ENCODE assay signal across 1 cellular context in the genomic region with DNA sequence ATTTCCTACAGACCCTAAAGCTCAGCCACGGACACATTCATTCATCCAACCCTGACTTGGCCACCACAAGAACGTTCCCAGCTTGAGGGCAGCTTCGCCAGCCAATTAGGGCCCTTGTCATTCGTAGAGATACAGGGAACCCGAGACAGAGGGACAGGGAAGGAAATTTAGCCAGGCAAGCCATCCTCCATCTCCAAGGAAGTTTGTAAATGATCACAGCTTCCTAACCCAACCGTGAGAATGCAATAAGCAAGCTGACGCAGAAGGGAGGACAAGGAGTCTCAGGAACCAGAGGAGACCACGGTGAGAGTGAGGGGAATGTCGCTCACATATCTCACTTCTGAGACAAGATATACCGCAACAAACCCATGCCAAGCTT.
TF ChIP-seq lines count a peak whose summit lies in the region.

No MANE protein-coding gene starts in this region.

TF ChIP-seq in HepG2, 621 proteins besides CTCF, POLR2A, EP300 and RAD21 (continued from another document and continues in another):
- TF ChIP-seq ZNF224 (CRISPR knock-in tag; IDR thresholded peaks at IDR 0.05) (0 out of 2 replicates have a peak, but pooled peaks have one; percentile 16), RELA (CRISPR knock-in tag; IDR thresholded peaks at IDR 0.05) (no peak), AKAP8 (CRISPR knock-in tag; IDR thresholded peaks at IDR 0.05) (0 out of 2 replicates have a peak, but pooled peaks have one; percentile 44), JUND (CRISPR knock-in tag; IDR thresholded peaks at IDR 0.05) (no peak), CHD4 (IDR thresholded peaks at IDR 0.05; ENCODE audit: borderline replicate concordance, low read length) (no peak), ZNF646 (CRISPR knock-in tag; IDR thresholded peaks at IDR 0.05) (no peak), FUBP1 (CRISPR knock-in tag; IDR thresholded peaks at IDR 0.05; ENCODE audit: borderline replicate concordance) (0 out of 2 replicates have a peak, but pooled peaks have one; percentile 65), TEAD3 (CRISPR knock-in tag; optimal IDR thresholded peaks at IDR 0.05; ENCODE audit: borderline replicate concordance) (peak; percentile 13), HDAC6 (IDR thresholded peaks at IDR 0.05; ENCODE audit: low read depth, low read length) (no peak), ZNF510 (CRISPR knock-in tag; IDR thresholded peaks at IDR 0.05; ENCODE audit: low read depth) (no peak), NFATC3 (CRISPR knock-in tag; IDR thresholded peaks at IDR 0.05) (0 out of 2 replicates have a peak, but pooled peaks have one; percentile 58), NFYC (CRISPR knock-in tag; IDR thresholded peaks at IDR 0.05) (0 out of 2 replicates have a peak, but pooled peaks have one; percentile 39), ONECUT2 (CRISPR knock-in tag; IDR thresholded peaks at IDR 0.05) (no peak), ZNF331 (CRISPR knock-in tag; IDR thresholded peaks at IDR 0.05) (0 out of 2 replicates have a peak, but pooled peaks have one; percentile 21), SALL1 (CRISPR knock-in tag; IDR thresholded peaks at IDR 0.05) (0 out of 2 replicates have a peak, but pooled peaks have one; percentile 7), HDAC2 (CRISPR knock-in tag; IDR thresholded peaks at IDR 0.05) (peak; percentile 26; the same call in 1 of the 2 replicates), MIER2 (CRISPR knock-in tag; IDR thresholded peaks at IDR 0.05) (no peak), SP5 (CRISPR knock-in tag; IDR thresholded peaks at IDR 0.05; ENCODE audit: borderline replicate concordance, low read depth) (0 out of 2 replicates have a peak, but pooled peaks have one; percentile 3), ZNF263 (CRISPR knock-in tag; IDR thresholded peaks at IDR 0.05) (0 out of 2 replicates have a peak, but pooled peaks have one; percentile 5), ARID5B (CRISPR knock-in tag; IDR thresholded peaks at IDR 0.05) (0 out of 2 replicates have a peak, but pooled peaks have one; percentile 23), KDM3A (CRISPR knock-in tag; IDR thresholded peaks at IDR 0.05; ENCODE audit: low read depth) (no peak), ARNT2 (CRISPR knock-in tag; IDR thresholded peaks at IDR 0.05; ENCODE audit: low read depth) (no peak), HINFP (CRISPR knock-in tag; IDR thresholded peaks at IDR 0.05; ENCODE audit: low read depth) (0 out of 2 replicates have a peak, but pooled peaks have one; percentile 23), ZNF513 (CRISPR knock-in tag; conservative IDR thresholded peaks at IDR 0.05) (no peak), TSC22D2 (CRISPR knock-in tag; IDR thresholded peaks at IDR 0.05; ENCODE audit: borderline replicate concordance) (0 out of 2 replicates have a peak, but pooled peaks have one; percentile 25), CENPT (CRISPR knock-in tag; IDR thresholded peaks at IDR 0.05; ENCODE audit: low read depth) (no peak), ZNF24 (IDR thresholded peaks at IDR 0.05) (no peak), HMG20B (CRISPR knock-in tag; conservative IDR thresholded peaks at IDR 0.05) (0 out of 2 replicates have a peak, but pooled peaks have one; percentile 42), PHF8 (CRISPR knock-in tag; IDR thresholded peaks at IDR 0.05) (peak; percentile 33; the same call in 1 of the 2 replicates)
- TF ChIP-seq, protein P1, sequence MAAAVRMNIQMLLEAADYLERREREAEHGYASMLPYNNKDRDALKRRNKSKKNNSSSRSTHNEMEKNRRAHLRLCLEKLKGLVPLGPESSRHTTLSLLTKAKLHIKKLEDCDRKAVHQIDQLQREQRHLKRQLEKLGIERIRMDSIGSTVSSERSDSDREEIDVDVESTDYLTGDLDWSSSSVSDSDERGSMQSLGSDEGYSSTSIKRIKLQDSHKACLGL (CRISPR knock-in tag; IDR thresholded peaks at IDR 0.05), result no peak
- TF ChIP-seq, protein P2, sequence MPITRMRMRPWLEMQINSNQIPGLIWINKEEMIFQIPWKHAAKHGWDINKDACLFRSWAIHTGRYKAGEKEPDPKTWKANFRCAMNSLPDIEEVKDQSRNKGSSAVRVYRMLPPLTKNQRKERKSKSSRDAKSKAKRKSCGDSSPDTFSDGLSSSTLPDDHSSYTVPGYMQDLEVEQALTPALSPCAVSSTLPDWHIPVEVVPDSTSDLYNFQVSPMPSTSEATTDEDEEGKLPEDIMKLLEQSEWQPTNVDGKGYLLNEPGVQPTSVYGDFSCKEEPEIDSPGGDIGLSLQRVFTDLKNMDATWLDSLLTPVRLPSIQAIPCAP (CRISPR knock-in tag; IDR thresholded peaks at IDR 0.05; ENCODE audit: low read depth), result 0 out of 2 replicates have a peak, but pooled peaks have one; percentile 60
- TF ChIP-seq, protein P3, sequence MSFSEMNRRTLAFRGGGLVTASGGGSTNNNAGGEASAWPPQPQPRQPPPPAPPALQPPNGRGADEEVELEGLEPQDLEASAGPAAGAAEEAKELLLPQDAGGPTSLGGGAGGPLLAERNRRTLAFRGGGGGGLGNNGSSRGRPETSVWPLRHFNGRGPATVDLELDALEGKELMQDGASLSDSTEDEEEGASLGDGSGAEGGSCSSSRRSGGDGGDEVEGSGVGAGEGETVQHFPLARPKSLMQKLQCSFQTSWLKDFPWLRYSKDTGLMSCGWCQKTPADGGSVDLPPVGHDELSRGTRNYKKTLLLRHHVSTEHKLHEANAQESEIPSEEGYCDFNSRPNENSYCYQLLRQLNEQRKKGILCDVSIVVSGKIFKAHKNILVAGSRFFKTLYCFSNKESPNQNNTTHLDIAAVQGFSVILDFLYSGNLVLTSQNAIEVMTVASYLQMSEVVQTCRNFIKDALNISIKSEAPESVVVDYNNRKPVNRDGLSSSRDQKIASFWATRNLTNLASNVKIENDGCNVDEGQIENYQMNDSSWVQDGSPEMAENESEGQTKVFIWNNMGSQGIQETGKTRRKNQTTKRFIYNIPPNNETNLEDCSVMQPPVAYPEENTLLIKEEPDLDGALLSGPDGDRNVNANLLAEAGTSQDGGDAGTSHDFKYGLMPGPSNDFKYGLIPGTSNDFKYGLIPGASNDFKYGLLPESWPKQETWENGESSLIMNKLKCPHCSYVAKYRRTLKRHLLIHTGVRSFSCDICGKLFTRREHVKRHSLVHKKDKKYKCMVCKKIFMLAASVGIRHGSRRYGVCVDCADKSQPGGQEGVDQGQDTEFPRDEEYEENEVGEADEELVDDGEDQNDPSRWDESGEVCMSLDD (CRISPR knock-in tag; IDR thresholded peaks at IDR 0.05; ENCODE audit: borderline replicate concordance), result no peak
